In genomic region chr6:122610690-122611455, GRCh38 we compare ENCODE assay signal across 8 cellular contexts. TPM values are rescaled to one million over a fixed set of nuclear protein-coding genes. Genes with fewer than 3 reads are reported as not detected.
DNase-seq lines count a peak whose midpoint lies in the region; ATAC-seq and TF ChIP-seq lines count a peak whose summit lies in the region.

No MANE protein-coding gene starts in this region.

- H3K4me3 ChIP-seq in cardiac fibroblast (replicated peaks in 1 of 2; ENCODE audit: low read depth in 2 of 2, low read length in 2 of 2): peak overlapping the region; percentile 49 to 60

- peak; percentile 79 for DNase-seq in Caki2 (ENCODE audit: low read depth)
- peak; percentile 27 for DNase-seq in RPMI8226
- peak; percentile 3 to 14 for DNase-seq in cardiac fibroblast (ENCODE audit: low read depth in 2 of 2)
- peak; percentile 87 for DNase-seq in kidney tubule cell (ENCODE audit: low spot score)
- DNase-seq in stimulated activated CD4-positive, alpha-beta T cell treated with anti-CD3 and anti-CD28 coated beads, Interleukin-2, amount 100 ng/mL, for 24 hours: peak; percentile 20 to 29
- no peak for DNase-seq in middle frontal gyrus (ENCODE audit: extremely low spot score, low spot score)

- no peak for TF ChIP-seq CTCF in cardiac fibroblast (IDR thresholded peaks at IDR 0.05; ENCODE audit: low read depth, low read length)

- ATAC-seq in GM19372 (IDR thresholded peaks at IDR 0.05; ENCODE audit: low read depth, unreplicated experiment) (peak; percentile 33), HG03432 (IDR thresholded peaks at IDR 0.05; ENCODE audit: unreplicated experiment) (peak; percentile 44)

- in situ Hi-C loops in Caki2 (cut with HindIII; ENCODE audit: low pct_unique_long_range_greater_than_20kb, low sequenced_read_pairs): no loop called here

RNA-seq across cellular contexts. Expression of gene PKIB, which starts 0.7 kb away (rescaled TPM):
- 45.8 and 89.3 TPM in 2 replicates for total RNA-seq in Caki2 (2014; rRNA removed; shearing (Covaris generic); ENCODE audit: low replicate concordance)
